Comparison of ENCODE assay signal across 24 cellular contexts in the genomic region with DNA sequence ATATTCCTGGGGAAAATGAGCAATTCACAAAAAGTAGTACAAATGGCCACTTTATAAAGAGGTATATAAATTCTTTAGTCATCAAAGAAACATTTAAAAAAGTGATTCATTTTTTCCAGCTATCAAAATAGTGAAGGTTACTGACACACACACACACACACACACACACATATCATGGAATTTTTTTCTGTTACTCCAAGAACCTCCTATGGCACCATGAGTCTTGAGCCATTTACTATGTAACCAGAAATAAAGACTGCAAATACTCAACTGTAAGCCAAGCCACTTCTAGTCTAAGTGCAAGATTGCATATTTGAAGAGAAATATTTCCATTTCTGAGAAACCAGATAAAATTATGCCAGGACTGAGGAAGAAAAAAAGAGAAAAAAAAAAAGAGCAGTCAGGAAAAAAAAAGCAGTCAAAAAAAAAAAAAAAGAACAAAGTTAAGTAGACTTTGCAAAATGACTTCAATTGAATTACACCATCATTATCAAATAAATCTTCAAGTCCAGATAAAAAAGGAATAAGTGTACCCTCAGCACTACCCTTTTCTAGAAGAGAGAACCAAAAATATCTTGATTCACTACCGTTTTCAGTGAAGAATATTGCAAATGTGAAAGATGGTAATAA.
DNase-seq lines count a peak whose midpoint lies in the region; ATAC-seq and TF ChIP-seq lines count a peak whose summit lies in the region.
"Had no signal": no experiment of that assay in that cellular context is flagged by ENCODE, and none has a peak within 500 bp of the region (broad histone marks: within the 10 kb centered on the region; RNA-seq: fewer than 3 reads in every experiment).

No MANE protein-coding gene starts in this region.

- peak; percentile 86 for ATAC-seq in left lung
- ATAC-seq in mucosa of descending colon = no peak

- H3K27ac ChIP-seq in left lung = peak overlapping the region in 1 of 2 donors; percentile 26
- H3K27ac ChIP-seq: pancreas, right atrium auricular region, SK-N-MC, testis had no signal

- intact Hi-C loops in left lung (cut with DNase I) = no loop called here
- intact Hi-C loops in mucosa of descending colon (cut with DNase I, micrococcal nuclease) = loop anchor here in 1 of 2 donors (10.0 kb wide), 1 partner anchor 62 kb away; no protein-coding TSS in a partner anchor

- no peaks in the 10 kb centered on the region for H3K36me3 Mint-ChIP-seq in activated naive CD8-positive, alpha-beta T cell treated with anti-CD3 and anti-CD28 coated beads for 36 hours
- H3K36me3 Mint-ChIP-seq: IgD-negative memory B cell had no signal

- no peaks in the 10 kb centered on the region for H3K36me3 ChIP-seq in left lung
- H3K36me3 ChIP-seq in mucosa of descending colon (ENCODE audit: low read depth) = no peaks in the 10 kb centered on the region
- H3K36me3 ChIP-seq: pancreas, right atrium auricular region had no signal

- H3K27me3 Mint-ChIP-seq in activated naive CD8-positive, alpha-beta T cell treated with anti-CD3 and anti-CD28 coated beads for 36 hours = no peaks in the 10 kb centered on the region
- H3K27me3 Mint-ChIP-seq: CD4-positive, alpha-beta T cell; T-helper 17 cell had no signal

- no peak overlapping the region for H3K4me3 ChIP-seq in left lung
- H3K4me3 ChIP-seq in mucosa of descending colon = no peak overlapping the region
- H3K4me3 ChIP-seq: pancreas, right atrium auricular region, SK-N-MC, testis had no signal

- H3K4me1 ChIP-seq in left lung (no peaks in the 10 kb centered on the region), mucosa of descending colon (ENCODE audit: low read depth) (no peaks in the 10 kb centered on the region)
- H3K4me1 ChIP-seq: pancreas, right atrium auricular region, testis had no signal

- peak overlapping the region; percentile 51 for H3K27ac Mint-ChIP-seq in activated naive CD8-positive, alpha-beta T cell treated with anti-CD3 and anti-CD28 coated beads for 36 hours
- H3K27ac Mint-ChIP-seq: CD4-positive, alpha-beta T cell; H9; IgD-negative memory B cell; nephron; T-helper 17 cell had no signal

- DNase-seq in EH (ENCODE audit: low read depth) (peak; percentile 16), HCEC 1CT (peak; percentile 10), left lung (no peak), mucosa of descending colon (no peak), kidney glomerular epithelial cell (lab: John Stamatoyannopoulos, UW) (no peak)
- DNase-seq in activated naive CD8-positive, alpha-beta T cell treated with anti-CD3 and anti-CD28 coated beads for 36 hours = no peak
- DNase-seq in effector CD8-positive, alpha-beta T cell (lab: John Stamatoyannopoulos, UW) = no peak
- DNase-seq: activated CD4-positive, alpha-beta T cell treated with anti-CD3 and anti-CD28 coated beads for 4 hours; activated CD8-positive, alpha-beta memory T cell treated with anti-CD3 and anti-CD28 coated beads, Interleukin-2, amount 50 U/mL, for 48 hours; activated gamma-delta T cell; amniotic stem cell; CD4-positive, alpha-beta T cell; H9; NCI-H2029; pancreas; stimulated activated CD4-positive, alpha-beta T cell treated with anti-CD3 and anti-CD28 coated beads, Interleukin-12 subunit alpha, Interleukin-12 subunit beta, amount 100 ng/mL, for 4 hours; stimulated activated CD4-positive, alpha-beta T cell treated with anti-CD3 and anti-CD28 coated beads, Interleukin-4, amount 100 ng/mL, for 24 hours; stimulated activated naive CD4-positive, alpha-beta T cell treated with Interleukin-2 at 50 U/mL for 16 hours; T-helper 17 cell had no signal

- no peaks in the 10 kb centered on the region for H3K9me3 Mint-ChIP-seq in activated naive CD8-positive, alpha-beta T cell treated with anti-CD3 and anti-CD28 coated beads for 36 hours
- H3K9me3 Mint-ChIP-seq: CD4-positive, alpha-beta T cell; H9; IgD-negative memory B cell; nephron had no signal

- H3K4me3 Mint-ChIP-seq in activated naive CD8-positive, alpha-beta T cell treated with anti-CD3 and anti-CD28 coated beads for 36 hours = no peak overlapping the region
- H3K4me3 Mint-ChIP-seq: CD4-positive, alpha-beta T cell; H9; IgD-negative memory B cell; nephron; T-helper 17 cell had no signal

- H3K9me3 ChIP-seq in left lung (no peaks in the 10 kb centered on the region), mucosa of descending colon (no peaks in the 10 kb centered on the region)
- H3K9me3 ChIP-seq: pancreas, right atrium auricular region, testis had no signal

- no peaks in the 10 kb centered on the region for H3K27me3 ChIP-seq in left lung
- H3K27me3 ChIP-seq: pancreas, right atrium auricular region, testis had no signal

- H3K4me1 Mint-ChIP-seq in activated naive CD8-positive, alpha-beta T cell treated with anti-CD3 and anti-CD28 coated beads for 36 hours = no peaks in the 10 kb centered on the region
- H3K4me1 Mint-ChIP-seq: H9, nephron, T-helper 17 cell had no signal

- no peak for TF ChIP-seq CTCF in left lung (IDR thresholded peaks at IDR 0.05)
- TF ChIP-seq CTCF in mucosa of descending colon (IDR thresholded peaks at IDR 0.05) = no peak

Comparison
In these comparisons a context has a peak if more than half of its experiments do, and no peak if none do; other contexts are left out.
1. DNase-seq: peak in EH (single experiment) and HCEC 1CT (single experiment); none in activated naive CD8-positive, alpha-beta T cell treated with anti-CD3 and anti-CD28 coated beads for 36 hours (single experiment), left lung (0 of 2), mucosa of descending colon (0 of 3), effector CD8-positive, alpha-beta T cell (single experiment) and kidney glomerular epithelial cell (single experiment).